ENCODE assay signal across 8 cellular contexts in the genomic region with DNA sequence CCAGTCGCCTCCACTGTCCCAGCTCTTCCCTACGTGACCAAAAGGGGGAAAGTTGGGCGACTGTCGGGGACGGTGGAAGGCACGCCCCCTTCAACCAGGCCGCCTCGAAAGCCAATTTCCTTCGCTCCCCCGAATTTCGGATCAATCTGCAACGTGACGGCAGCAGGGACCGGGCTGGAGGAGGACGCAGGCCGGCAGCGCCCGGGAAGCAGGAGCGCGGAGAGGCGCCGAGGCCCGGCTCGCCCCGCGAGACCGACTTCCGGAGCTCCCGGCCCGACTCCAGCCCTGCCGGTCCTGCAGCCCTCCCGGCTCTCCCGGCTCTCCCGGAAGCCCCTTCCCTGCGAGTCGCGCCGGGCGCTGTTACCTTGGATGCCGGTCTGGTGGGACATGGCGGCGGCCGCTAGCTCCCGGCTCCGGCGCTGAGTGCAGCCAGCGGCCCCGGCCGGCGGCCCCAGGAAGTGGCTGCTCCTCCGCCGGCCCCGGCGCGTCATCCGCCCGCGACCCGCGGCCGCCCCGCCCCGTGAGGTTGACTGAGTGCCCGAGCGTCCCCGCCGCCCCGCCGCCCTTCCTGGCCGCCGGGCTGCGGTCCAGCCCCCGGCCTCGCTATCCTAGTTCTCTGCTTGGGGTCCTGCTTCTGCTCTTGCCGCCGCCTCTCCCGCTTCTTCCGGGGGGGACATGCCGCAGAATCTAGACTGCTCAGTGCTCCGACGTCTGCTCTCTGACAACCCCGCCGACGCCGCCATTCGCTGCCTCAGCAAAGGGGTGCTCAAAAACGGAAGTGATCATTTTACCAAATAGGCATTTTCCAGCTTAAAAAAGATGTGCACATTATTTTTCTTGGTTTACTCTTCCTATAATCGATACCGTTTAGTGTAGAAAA. TPM values are rescaled to one million over a fixed set of nuclear protein-coding genes. Genes with fewer than 3 reads are reported as not detected.
DNase-seq lines count a peak whose midpoint lies in the region; ATAC-seq and TF ChIP-seq lines count a peak whose summit lies in the region.

TSS of gene TWF1 (minus strand) at position 461 of the 880 bp plus-strand sequence. CDS start at position 389, 72 bp downstream.

- peaks cover 34 to 51% of the 10 kb centered on the region in 2 donors for H3K4me1 Mint-ChIP-seq in immature natural killer cell

- H3K79me2 ChIP-seq in ACC112 (ENCODE audit: control insufficient read depth, insufficient read depth, low read length, unreplicated experiment) (peaks cover 38% of the 10 kb centered on the region), mammary epithelial cell (ENCODE audit: insufficient read depth, low read length) (peaks cover 50% of the 10 kb centered on the region)

- H3K36me3 ChIP-seq in ACC112 (ENCODE audit: insufficient read depth, low read length) (peaks cover 10% of the 10 kb centered on the region; the same call in 1 of the 2 replicates), mammary epithelial cell (ENCODE audit: insufficient read depth, low read length) (peaks cover 19% of the 10 kb centered on the region), spleen (peaks cover 0 to 30% (median 9%) of the 10 kb centered on the region in 6 donors)

- H2AFZ ChIP-seq in ACC112 (ENCODE audit: low read length, unreplicated experiment) = peak within 1 kb of the TSS; percentile 96
- peak within 1 kb of the TSS; percentile 100 for H2AFZ ChIP-seq in mammary epithelial cell (ENCODE audit: low read depth, low read length)

- intact Hi-C loops in mammary epithelial cell (cut with micrococcal nuclease) (loop anchor here (1.0 to 5.0 kb wide), 3 partner anchors 31 to 76 kb away; partner anchors contain the start of gene TMEM117), spleen (cut with DNase I; ENCODE audit: low total_unique reads) (no loop called here)

- 1% methylated on average over 34 of the region's 89 CpGs for WGBS in mammary epithelial cell (ENCODE audit: low coverage, missing lambda C conversion rate)
- 0 to 1% (median 1%) methylated on average over 50 to 89 of the region's 89 CpGs for WGBS in spleen, 5 donors

- dilution Hi-C loops in mammary epithelial cell (cut with HindIII; ENCODE audit: low sequenced_read_pairs) = no loop called here

- peak in 2 of 3 donors; percentile 75 to 87 for TF ChIP-seq POLR2A in spleen (IDR thresholded peaks at IDR 0.05)

- H3K27me3 Mint-ChIP-seq in immature natural killer cell (ENCODE audit: low read depth in 3 of 3) = peaks cover 2 to 15% (median 9%) of the 10 kb centered on the region in 3 donors

- H3K9ac ChIP-seq in mammary epithelial cell (ENCODE audit: insufficient read depth, low read length) = peak within 1 kb of the TSS; percentile 97

- H3K27me3 ChIP-seq in ACC112 (ENCODE audit: insufficient read depth, low read length) (no peaks in the 10 kb centered on the region), mammary epithelial cell (ENCODE audit: insufficient read depth, low read length) (no peaks in the 10 kb centered on the region), spleen (replicated peaks in 1 of 7) (no peaks in the 10 kb centered on the region)

- peak within 1 kb of the TSS; percentile 96 for H3K4me2 ChIP-seq in mammary epithelial cell (ENCODE audit: insufficient read depth, low read depth, low read length)

- peak within 1 kb of the TSS; percentile 93 for H3K4me3 ChIP-seq in ACC112 (ENCODE audit: low read depth, low read length)
- H3K4me3 ChIP-seq in WI38 (ENCODE audit: low read depth, low read length) = peak within 1 kb of the TSS; percentile 92
- H3K4me3 ChIP-seq in mammary epithelial cell (replicated peaks in 1 of 3; ENCODE audit: insufficient read depth in 1 of 3, low read depth in 2 of 3, low read length in 3 of 3) = peak within 1 kb of the TSS; percentile 70 to 99 (median 95)
- H3K4me3 ChIP-seq in spleen = peak within 1 kb of the TSS; percentile 72 to 94 (median 89)

- H3K27ac ChIP-seq in ACC112 (ENCODE audit: low read depth, low read length) (peak within 1 kb of the TSS; percentile 89), mammary epithelial cell (ENCODE audit: insufficient read depth, low read depth, low read length) (peak within 1 kb of the TSS; percentile 96), spleen (peak within 1 kb of the TSS; percentile 96 to 99 (median 98))

- DNase-seq in NCI-H2171 (lab: John Stamatoyannopoulos, UW) = peak; percentile 76
- peak; percentile 84 for DNase-seq in mammary epithelial cell
- DNase-seq in immature natural killer cell = peak; percentile 90 to 91 (median 91)
- DNase-seq in spleen = peak; percentile 98

- H3K4me1 ChIP-seq in ACC112 (ENCODE audit: control insufficient read depth, insufficient read depth, low read length, unreplicated experiment) (peaks cover 18% of the 10 kb centered on the region), mammary epithelial cell (ENCODE audit: insufficient read depth, low read length) (peaks cover 14% of the 10 kb centered on the region), spleen (peaks cover 30 to 55% (median 40%) of the 10 kb centered on the region in 6 donors)

- ATAC-seq in GM18520 (IDR thresholded peaks at IDR 0.05; ENCODE audit: unreplicated experiment) (peak; percentile 97), HG03060 (IDR thresholded peaks at IDR 0.05; ENCODE audit: low read depth, unreplicated experiment) (peak; percentile 59)

- peak within 1 kb of the TSS; percentile 98 to 100 (median 100) for H3K27ac Mint-ChIP-seq in immature natural killer cell

- BruUV-seq in mammary epithelial cell (replicated peaks; lab: Mats Ljungman, UMichigan) = no TSS peak

- TF ChIP-seq CTCF in WI38 (IDR thresholded peaks at IDR 0.05; ENCODE audit: low read depth, low read length) = peak; percentile 26; the same call in 1 of the 2 replicates
- peak; percentile 4 to 46 for TF ChIP-seq CTCF in mammary epithelial cell (conservative IDR thresholded peaks at IDR 0.05 in 1 of 2, IDR thresholded peaks at IDR 0.05 in 1 of 2; ENCODE audit: extremely low read depth in 1 of 2, insufficient read depth in 1 of 2, low read depth in 1 of 2, low read length in 2 of 2)
- peak in 8 of 11 experiments; percentile 9 to 36 (median 21) for TF ChIP-seq CTCF in spleen (IDR thresholded peaks at IDR 0.05 in 8 of 11, conservative IDR thresholded peaks at IDR 0.05 in 3 of 11)

- CTCF ChIA-PET in mammary epithelial cell (lab: Charles Lee; ENCODE audit: low non-redundant PET) = interaction anchor here (0.6 kb wide), 1 partner anchor 27 kb away, joined by 3 read pairs; no protein-coding TSS in a partner anchor

- H3K4me3 Mint-ChIP-seq in immature natural killer cell = peak within 1 kb of the TSS; percentile 99 to 100 (median 100)

- peaks cover 0 to 6% (median 6%) of the 10 kb centered on the region in 3 donors for H3K36me3 Mint-ChIP-seq in immature natural killer cell

- in situ Hi-C loops in mammary epithelial cell (cut with MboI; ENCODE audit: low sequenced_read_pairs in 2 of 2) = loop anchor here in 1 of 2 donors (10.0 kb wide), 1 partner anchor 79 kb away; no protein-coding TSS in a partner anchor

- H3K9me3 ChIP-seq in mammary epithelial cell (replicated peaks; ENCODE audit: insufficient read depth, low read length) (no peaks in the 10 kb centered on the region), spleen (no peaks in the 10 kb centered on the region)

- H4K20me1 ChIP-seq in mammary epithelial cell (ENCODE audit: insufficient read depth, low read length) = no peaks in the 10 kb centered on the region

- H3K9me3 Mint-ChIP-seq in immature natural killer cell = no peaks in the 10 kb centered on the region

RNA-seq across cellular contexts. Expression of gene TWF1, which starts in this region (rescaled TPM):
- 100 to 1,000 TPM; 170 to 187 TPM for total RNA-seq in mammary epithelial cell
- polyA plus RNA-seq in mammary epithelial cell = 71.5 TPM
- 46.4 TPM for polyA minus RNA-seq in mammary epithelial cell
- polyA plus RNA-seq in immature natural killer cell = 10 to 100 TPM; 20.4 to 21.7 (median 21.3) TPM
- 10 to 100 TPM; 28.1 to 58.4 (median 36.9) TPM for total RNA-seq in spleen
- 10 to 100 TPM; 20.6 to 26.0 (median 24.8) TPM for polyA plus RNA-seq in spleen

Comparison
In these comparisons a context has a peak if more than half of its experiments do, and no peak if none do; other contexts are left out.
1. Peak in every context shown above with its lines: DNase-seq, ATAC-seq, H3K4me3 ChIP-seq and H3K27ac ChIP-seq.